In genomic region chr12:130465046-130465445, GRCh38 we compare ENCODE assay signal across 29 cellular contexts.
"Had no signal": no experiment of that assay in that cellular context is flagged by ENCODE, and none has a peak within 500 bp of the region (broad histone marks: within the 10 kb centered on the region; RNA-seq: fewer than 3 reads in every experiment).

No MANE protein-coding gene starts in this region.

- H3K4me1 Mint-ChIP-seq: naive B cell; naive thymus-derived CD8-positive, alpha-beta T cell; stimulated activated effector memory CD8-positive, alpha-beta T cell treated with anti-CD3 and anti-CD28 coated beads, Interleukin-12 subunit alpha, Interleukin-12 subunit beta, amount 100 ng/mL, for 72 hours; stimulated activated naive B cell treated with anti-CD40 and anti-IgM and Interleukin-4, amounts not matched to agents 10 μg/mL and 1 μg/mL and 100 μg/mL, for 72 hours; stimulated activated naive CD8-positive, alpha-beta T cell treated with anti-CD3 and anti-CD28 coated beads, Interleukin-15, amount 100 ng/mL, for 72 hours had no signal

- H3K27ac Mint-ChIP-seq: naive B cell; naive thymus-derived CD8-positive, alpha-beta T cell; natural killer cell treated with Interleukin-12 subunit alpha and Interleukin-12 subunit beta and Interleukin-15 and Interleukin-18, amount 100 ng/mL, for 72 hours; nephron progenitor cell; stimulated activated effector memory CD8-positive, alpha-beta T cell treated with anti-CD3 and anti-CD28 coated beads, Interleukin-12 subunit alpha, Interleukin-12 subunit beta, amount 100 ng/mL, for 72 hours; stimulated activated naive B cell treated with anti-CD40 and anti-IgM and Interleukin-4, amounts not matched to agents 10 μg/mL and 1 μg/mL and 100 μg/mL, for 72 hours; stimulated activated naive CD8-positive, alpha-beta T cell treated with anti-CD3 and anti-CD28 coated beads, Interleukin-15, amount 100 ng/mL, for 72 hours; type B pancreatic cell had no signal

- H3K27ac ChIP-seq: ovary, prostate gland, right atrium auricular region, right lobe of liver, sigmoid colon, suprapubic skin, testis, tibial artery, transverse colon, upper lobe of right lung, uterus had no signal

- H3K27me3 ChIP-seq: ovary, right atrium auricular region, right lobe of liver, suprapubic skin, testis, transverse colon, upper lobe of right lung, uterus had no signal

- DNase-seq: naive B cell; naive thymus-derived CD8-positive, alpha-beta T cell; nephron progenitor cell; occipital lobe; ovary; retina; sigmoid colon; small intestine; stimulated activated CD4-positive, alpha-beta T cell treated with anti-CD3 and anti-CD28 coated beads, Interleukin-15, amount 100 ng/mL, for 24 hours; stimulated activated CD4-positive, alpha-beta T cell treated with anti-CD3 and anti-CD28 coated beads, Interleukin-2, amount 100 ng/mL, for 24 hours; stimulated activated CD4-positive, alpha-beta T cell treated with anti-CD3 and anti-CD28 coated beads, Interleukin-2, amount 100 ng/mL, for 48 hours; stimulated activated CD4-positive, alpha-beta T cell treated with anti-CD3 and anti-CD28 coated beads, Interleukin-4, amount 100 ng/mL, for 24 hours; stimulated activated naive B cell treated with anti-CD40 and anti-IgM and Interleukin-4, amounts not matched to agents 10 μg/mL and 1 μg/mL and 100 μg/mL, for 72 hours; stimulated activated naive CD8-positive, alpha-beta T cell treated with anti-CD3 and anti-CD28 coated beads, Interleukin-15, amount 100 ng/mL, for 72 hours; stimulated activated naive CD8-positive, alpha-beta T cell treated with anti-CD3 and anti-CD28 coated beads, Interleukin-15, Interleukin-2, amounts not matched to agents 100 U/mL and 50 U/mL, for 24 hours; substantia nigra; testis; tibial artery; transverse colon; upper lobe of right lung; uterus had no signal

- H3K4me3 Mint-ChIP-seq: naive B cell; naive thymus-derived CD8-positive, alpha-beta T cell; natural killer cell treated with Interleukin-12 subunit alpha and Interleukin-12 subunit beta and Interleukin-15 and Interleukin-18, amount 100 ng/mL, for 72 hours; nephron progenitor cell; neural crest cell; stimulated activated effector memory CD8-positive, alpha-beta T cell treated with anti-CD3 and anti-CD28 coated beads, Interleukin-12 subunit alpha, Interleukin-12 subunit beta, amount 100 ng/mL, for 72 hours; stimulated activated naive B cell treated with anti-CD40 and anti-IgM and Interleukin-4, amounts not matched to agents 10 μg/mL and 1 μg/mL and 100 μg/mL, for 72 hours; stimulated activated naive CD8-positive, alpha-beta T cell treated with anti-CD3 and anti-CD28 coated beads, Interleukin-15, amount 100 ng/mL, for 72 hours; type B pancreatic cell had no signal

- H3K36me3 ChIP-seq: ovary, prostate gland, right atrium auricular region, right lobe of liver, sigmoid colon, tibial artery, transverse colon, upper lobe of right lung, uterus had no signal

- H3K9me3 ChIP-seq: ovary, prostate gland, right lobe of liver, testis, upper lobe of right lung, uterus had no signal

- ATAC-seq: naive thymus-derived CD8-positive, alpha-beta T cell; natural killer cell treated with Interleukin-12 subunit alpha and Interleukin-12 subunit beta and Interleukin-15 and Interleukin-18, amount 100 ng/mL, for 72 hours; right lobe of liver; stimulated activated effector memory CD8-positive, alpha-beta T cell treated with anti-CD3 and anti-CD28 coated beads, Interleukin-12 subunit alpha, Interleukin-12 subunit beta, amount 100 ng/mL, for 72 hours; stimulated activated naive B cell treated with anti-CD40 and anti-IgM and Interleukin-4, amounts not matched to agents 10 μg/mL and 1 μg/mL and 100 μg/mL, for 72 hours; stimulated activated naive CD8-positive, alpha-beta T cell treated with anti-CD3 and anti-CD28 coated beads, Interleukin-15, amount 100 ng/mL, for 72 hours; stimulated activated naive CD8-positive, alpha-beta T cell treated with anti-CD3 and anti-CD28 coated beads, Interleukin-15, Interleukin-2, amounts not matched to agents 100 U/mL and 50 U/mL, for 24 hours; upper lobe of right lung had no signal

- H3K4me3 ChIP-seq: ovary, prostate gland, right atrium auricular region, right lobe of liver, sigmoid colon, suprapubic skin, testis, tibial artery, transverse colon, upper lobe of right lung, uterus had no signal

- H3K36me3 Mint-ChIP-seq: naive B cell; natural killer cell treated with Interleukin-12 subunit alpha and Interleukin-12 subunit beta and Interleukin-15 and Interleukin-18, amount 100 ng/mL, for 72 hours; stimulated activated effector memory CD8-positive, alpha-beta T cell treated with anti-CD3 and anti-CD28 coated beads, Interleukin-12 subunit alpha, Interleukin-12 subunit beta, amount 100 ng/mL, for 72 hours; stimulated activated naive B cell treated with anti-CD40 and anti-IgM and Interleukin-4, amounts not matched to agents 10 μg/mL and 1 μg/mL and 100 μg/mL, for 72 hours had no signal

- H3K27me3 Mint-ChIP-seq: naive B cell; natural killer cell treated with Interleukin-12 subunit alpha and Interleukin-12 subunit beta and Interleukin-15 and Interleukin-18, amount 100 ng/mL, for 72 hours; stimulated activated naive B cell treated with anti-CD40 and anti-IgM and Interleukin-4, amounts not matched to agents 10 μg/mL and 1 μg/mL and 100 μg/mL, for 72 hours; stimulated activated naive CD8-positive, alpha-beta T cell treated with anti-CD3 and anti-CD28 coated beads, Interleukin-15, amount 100 ng/mL, for 72 hours; type B pancreatic cell had no signal

- H3K4me1 ChIP-seq: prostate gland, right atrium auricular region, right lobe of liver, sigmoid colon, suprapubic skin, testis, tibial artery, transverse colon, upper lobe of right lung, uterus had no signal
